30 cellular contexts compared by ENCODE assay signal in the genomic region with DNA sequence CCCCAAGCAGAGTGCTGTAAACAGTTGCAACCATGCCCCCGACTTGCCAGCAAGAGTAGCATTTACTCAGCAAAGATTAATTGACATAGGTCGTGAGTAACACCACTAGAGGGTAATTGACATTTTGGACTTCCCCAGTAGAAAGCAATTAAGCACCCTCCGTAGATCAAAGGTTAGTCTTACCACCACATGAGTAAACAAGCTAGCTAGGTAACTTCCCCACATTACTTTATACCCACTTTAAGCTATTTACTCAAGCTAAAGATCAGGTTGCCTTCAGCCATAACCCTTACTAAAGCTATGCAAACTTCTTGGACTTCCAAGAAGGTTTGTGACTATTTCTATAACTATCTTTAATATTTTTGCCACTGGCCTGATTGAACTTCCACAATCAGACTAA.
DNase-seq lines count a peak whose midpoint lies in the region; ATAC-seq and TF ChIP-seq lines count a peak whose summit lies in the region.
"Had no signal": no experiment of that assay in that cellular context is flagged by ENCODE, and none has a peak within 500 bp of the region (broad histone marks: within the 10 kb centered on the region; RNA-seq: fewer than 3 reads in every experiment).

No MANE protein-coding gene starts in this region.

- WGBS in psoas muscle, 3 donors = 19 to 25% (median 22%) methylated on average over 3 of the region's 3 CpGs

- no peak for ATAC-seq in stimulated activated memory B cell treated with anti-CD40 and anti-IgM and Interleukin-4, amounts not matched to agents 10 μg/mL and 1 μg/mL and 100 μg/mL, for 72 hours
- no peak for ATAC-seq in psoas muscle
- ATAC-seq: activated CD4-positive, CD25-positive, alpha-beta regulatory T cell treated with anti-CD3 and anti-CD28 coated beads, Interleukin-2, amount 50 U/mL, for 24 hours; activated T-helper 17 cell treated with anti-CD3 and anti-CD28 coated beads, Interleukin-2, amount 50 U/mL, for 72 hours; foreskin keratinocyte; left lobe of liver; stimulated activated naive CD8-positive, alpha-beta T cell treated with anti-CD3 and anti-CD28 coated beads, Interleukin-15, amount 100 ng/mL, for 72 hours had no signal

- intact Hi-C loops in psoas muscle (cut with DNase I) = no loop called here

- peak; percentile 50 for DNase-seq in NCI-H510A treated with DMSO at 0.1 percent for 48 hours (lab: John Stamatoyannopoulos, UW)
- no peak for DNase-seq in NCI-H510A (lab: John Stamatoyannopoulos, UW)
- DNase-seq in NCI-H748 (lab: John Stamatoyannopoulos, UW; ENCODE audit: unreplicated experiment) = peak; percentile 89
- peak; percentile 18 for DNase-seq in epithelial cell of proximal tubule (ENCODE audit: low read depth)
- peak; percentile 76 for DNase-seq in renal cortical epithelial cell (ENCODE audit: low read depth)
- no peak for DNase-seq in psoas muscle
- DNase-seq in activated T-cell treated with anti-CD3 and anti-CD28 coated beads, Interleukin-2, amount 50 U/mL, for 1 hour = no peak
- DNase-seq: activated CD4-positive, alpha-beta memory T cell treated with anti-CD3 and anti-CD28 coated beads for 36 hours; activated CD8-positive, alpha-beta memory T cell treated with anti-CD3 and anti-CD28 coated beads, Interleukin-2, amount 50 U/mL, for 4 hours; CD4-positive, alpha-beta T cell; DMS79; effector CD8-positive, alpha-beta T cell; foreskin keratinocyte; GF-D8; H9; naive B cell; NCI-H1105 treated with DMSO at 0.1 percent for 48 hours; NCI-H2081 treated with DMSO at 0.1 percent for 48 hours; NK-92 treated with Interleukin-12 subunit alpha and Interleukin-12 subunit beta, amount 100 ng/mL, for 24 hours; nucleus accumbens; Right ventricle myocardium superior; stimulated activated naive CD8-positive, alpha-beta T cell treated with anti-CD3 and anti-CD28 coated beads, Interleukin-15, amount 100 ng/mL, for 72 hours; thyroid gland had no signal

- no peaks in the 10 kb centered on the region for H3K4me1 Mint-ChIP-seq in stimulated activated memory B cell treated with anti-CD40 and anti-IgM and Interleukin-4, amounts not matched to agents 10 μg/mL and 1 μg/mL and 100 μg/mL, for 72 hours
- H3K4me1 Mint-ChIP-seq: activated naive CD4-positive, alpha-beta T cell treated with anti-CD3 and anti-CD28 coated beads, Interleukin-2, amount 50 U/mL, for 24 hours; activated T-helper 17 cell treated with anti-CD3 and anti-CD28 coated beads, Interleukin-2, amount 50 U/mL, for 72 hours; naive B cell; stimulated activated naive CD8-positive, alpha-beta T cell treated with anti-CD3 and anti-CD28 coated beads, Interleukin-15, amount 100 ng/mL, for 72 hours had no signal

- H3K27me3 ChIP-seq in psoas muscle (ENCODE audit: insufficient read depth in 3 of 3, low read length in 2 of 3) = no peaks in the 10 kb centered on the region
- H3K27me3 ChIP-seq: foreskin keratinocyte, thyroid gland had no signal

- H3K9me3 Mint-ChIP-seq in stimulated activated memory B cell treated with anti-CD40 and anti-IgM and Interleukin-4, amounts not matched to agents 10 μg/mL and 1 μg/mL and 100 μg/mL, for 72 hours = peaks cover 3% of the 10 kb centered on the region
- H3K9me3 Mint-ChIP-seq: activated T-helper 17 cell treated with anti-CD3 and anti-CD28 coated beads, Interleukin-2, amount 50 U/mL, for 72 hours; H9 had no signal

- TF ChIP-seq CTCF in epithelial cell of proximal tubule (conservative IDR thresholded peaks at IDR 0.05; ENCODE audit: low read depth, low read length) = no peak
- no peak for TF ChIP-seq CTCF in psoas muscle (IDR thresholded peaks at IDR 0.05)

- H3K36me3 Mint-ChIP-seq in stimulated activated memory B cell treated with anti-CD40 and anti-IgM and Interleukin-4, amounts not matched to agents 10 μg/mL and 1 μg/mL and 100 μg/mL, for 72 hours = no peaks in the 10 kb centered on the region
- H3K36me3 Mint-ChIP-seq: activated CD4-positive, alpha-beta memory T cell treated with anti-CD3 and anti-CD28 coated beads for 36 hours; activated naive CD4-positive, alpha-beta T cell treated with anti-CD3 and anti-CD28 coated beads, Interleukin-2, amount 50 U/mL, for 24 hours; naive B cell had no signal

- H3K27ac Mint-ChIP-seq in stimulated activated memory B cell treated with anti-CD40 and anti-IgM and Interleukin-4, amounts not matched to agents 10 μg/mL and 1 μg/mL and 100 μg/mL, for 72 hours = no peak overlapping the region
- H3K27ac Mint-ChIP-seq: activated CD4-positive, alpha-beta memory T cell treated with anti-CD3 and anti-CD28 coated beads for 36 hours; activated naive CD4-positive, alpha-beta T cell treated with anti-CD3 and anti-CD28 coated beads, Interleukin-2, amount 50 U/mL, for 24 hours; activated T-helper 17 cell treated with anti-CD3 and anti-CD28 coated beads, Interleukin-2, amount 50 U/mL, for 72 hours; CD4-positive, alpha-beta T cell; H9; naive B cell; stimulated activated naive CD8-positive, alpha-beta T cell treated with anti-CD3 and anti-CD28 coated beads, Interleukin-15, amount 100 ng/mL, for 72 hours; T-helper 1 cell treated with Interleukin-12 subunit alpha and Interleukin-12 subunit beta and Interleukin-4 antibody, amounts not matched to agents 30 μg/mL and 1 μg/mL, for 36 hours had no signal

- no peak overlapping the region for H3K4me3 Mint-ChIP-seq in stimulated activated memory B cell treated with anti-CD40 and anti-IgM and Interleukin-4, amounts not matched to agents 10 μg/mL and 1 μg/mL and 100 μg/mL, for 72 hours
- H3K4me3 Mint-ChIP-seq: activated CD4-positive, alpha-beta memory T cell treated with anti-CD3 and anti-CD28 coated beads for 36 hours; activated naive CD4-positive, alpha-beta T cell treated with anti-CD3 and anti-CD28 coated beads, Interleukin-2, amount 50 U/mL, for 24 hours; activated T-helper 17 cell treated with anti-CD3 and anti-CD28 coated beads, Interleukin-2, amount 50 U/mL, for 72 hours; CD4-positive, alpha-beta T cell; H9; naive B cell; stimulated activated naive CD8-positive, alpha-beta T cell treated with anti-CD3 and anti-CD28 coated beads, Interleukin-15, amount 100 ng/mL, for 72 hours; T-helper 1 cell treated with Interleukin-12 subunit alpha and Interleukin-12 subunit beta and Interleukin-4 antibody, amounts not matched to agents 30 μg/mL and 1 μg/mL, for 36 hours had no signal

- H3K36me3 ChIP-seq in psoas muscle (ENCODE audit: insufficient read depth in 1 of 2, low read depth in 1 of 2) = no peaks in the 10 kb centered on the region
- H3K36me3 ChIP-seq: thyroid gland had no signal

- H3K27ac ChIP-seq in psoas muscle = no peak overlapping the region
- H3K27ac ChIP-seq: foreskin keratinocyte, skin epidermis, thyroid gland had no signal

- H3K27me3 Mint-ChIP-seq in stimulated activated memory B cell treated with anti-CD40 and anti-IgM and Interleukin-4, amounts not matched to agents 10 μg/mL and 1 μg/mL and 100 μg/mL, for 72 hours = no peaks in the 10 kb centered on the region
- H3K27me3 Mint-ChIP-seq: activated CD4-positive, alpha-beta memory T cell treated with anti-CD3 and anti-CD28 coated beads for 36 hours; activated naive CD4-positive, alpha-beta T cell treated with anti-CD3 and anti-CD28 coated beads, Interleukin-2, amount 50 U/mL, for 24 hours; activated T-helper 17 cell treated with anti-CD3 and anti-CD28 coated beads, Interleukin-2, amount 50 U/mL, for 72 hours; CD4-positive, alpha-beta T cell; naive B cell; stimulated activated naive CD8-positive, alpha-beta T cell treated with anti-CD3 and anti-CD28 coated beads, Interleukin-15, amount 100 ng/mL, for 72 hours had no signal

- H3K4me1 ChIP-seq in psoas muscle = peaks cover 3% of the 10 kb centered on the region
- H3K4me1 ChIP-seq: foreskin keratinocyte, thyroid gland had no signal

- no peaks in the 10 kb centered on the region for H3K9me3 ChIP-seq in psoas muscle
- H3K9me3 ChIP-seq: thyroid gland had no signal

- H3K4me3 ChIP-seq in epithelial cell of proximal tubule (ENCODE audit: low read depth, low read length) = no peak overlapping the region
- H3K4me3 ChIP-seq in psoas muscle = no peak overlapping the region
- H3K4me3 ChIP-seq: skin epidermis, thyroid gland had no signal

Comparison
In these comparisons a context has a peak if more than half of its experiments do, and no peak if none do; other contexts are left out.
1. DNase-seq: peak in NCI-H510A treated with DMSO at 0.1 percent for 48 hours (single experiment), NCI-H748 (single experiment), epithelial cell of proximal tubule (single experiment) and renal cortical epithelial cell (single experiment); none in NCI-H510A (single experiment), psoas muscle (0 of 2) and activated T-cell treated with anti-CD3 and anti-CD28 coated beads, Interleukin-2, amount 50 U/mL, for 1 hour (single experiment).